Comparison of ENCODE assay signal across 1 cellular context in the genomic region with DNA sequence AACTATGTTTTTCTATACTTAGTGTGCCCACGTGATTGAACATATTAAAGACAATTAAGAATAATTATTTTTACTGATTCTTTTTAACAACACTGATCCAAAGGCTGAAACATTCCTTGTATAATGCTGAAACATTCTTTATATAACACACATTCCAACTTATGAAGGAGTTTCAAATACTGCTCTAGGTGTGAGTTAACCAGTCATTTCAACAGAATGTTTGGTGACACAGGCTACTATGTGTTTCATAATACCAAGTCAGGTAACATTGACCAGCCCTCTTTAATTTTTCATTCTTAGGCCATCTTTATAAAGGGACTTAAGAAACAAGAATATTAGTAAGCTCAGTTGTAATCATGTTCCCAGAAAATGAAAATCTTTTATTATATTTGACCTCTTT.
TF ChIP-seq lines count a peak whose summit lies in the region.

No MANE protein-coding gene starts in this region.

TF ChIP-seq in IMR-90, 13 proteins besides CTCF, POLR2A, EP300 and RAD21 (continued from another document):
- no peak for TF ChIP-seq RFX5 (IDR thresholded peaks at IDR 0.05; ENCODE audit: low read depth, low read length)
- TF ChIP-seq, protein P1, sequence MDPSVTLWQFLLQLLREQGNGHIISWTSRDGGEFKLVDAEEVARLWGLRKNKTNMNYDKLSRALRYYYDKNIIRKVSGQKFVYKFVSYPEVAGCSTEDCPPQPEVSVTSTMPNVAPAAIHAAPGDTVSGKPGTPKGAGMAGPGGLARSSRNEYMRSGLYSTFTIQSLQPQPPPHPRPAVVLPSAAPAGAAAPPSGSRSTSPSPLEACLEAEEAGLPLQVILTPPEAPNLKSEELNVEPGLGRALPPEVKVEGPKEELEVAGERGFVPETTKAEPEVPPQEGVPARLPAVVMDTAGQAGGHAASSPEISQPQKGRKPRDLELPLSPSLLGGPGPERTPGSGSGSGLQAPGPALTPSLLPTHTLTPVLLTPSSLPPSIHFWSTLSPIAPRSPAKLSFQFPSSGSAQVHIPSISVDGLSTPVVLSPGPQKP (IDR thresholded peaks at IDR 0.05; ENCODE audit: borderline replicate concordance, low read depth, low read length) = no peak
- no peak for TF ChIP-seq CHD1 (IDR thresholded peaks at IDR 0.05; ENCODE audit: low read depth, low read length)
- TF ChIP-seq SMC3 (IDR thresholded peaks at IDR 0.05; ENCODE audit: low read depth, low read length) = no peak
- TF ChIP-seq NFE2L2 (IDR thresholded peaks at IDR 0.05; ENCODE audit: low read depth, low read length) = no peak
- no peak for TF ChIP-seq FOS (IDR thresholded peaks at IDR 0.05; ENCODE audit: low read depth, low read length)
- TF ChIP-seq MAFK (IDR thresholded peaks at IDR 0.05; ENCODE audit: low read depth, low read length) = no peak
TF ChIP-seq in IMR-90: peak in this region for 0.
